31 cellular contexts compared by ENCODE assay signal in the genomic region with DNA sequence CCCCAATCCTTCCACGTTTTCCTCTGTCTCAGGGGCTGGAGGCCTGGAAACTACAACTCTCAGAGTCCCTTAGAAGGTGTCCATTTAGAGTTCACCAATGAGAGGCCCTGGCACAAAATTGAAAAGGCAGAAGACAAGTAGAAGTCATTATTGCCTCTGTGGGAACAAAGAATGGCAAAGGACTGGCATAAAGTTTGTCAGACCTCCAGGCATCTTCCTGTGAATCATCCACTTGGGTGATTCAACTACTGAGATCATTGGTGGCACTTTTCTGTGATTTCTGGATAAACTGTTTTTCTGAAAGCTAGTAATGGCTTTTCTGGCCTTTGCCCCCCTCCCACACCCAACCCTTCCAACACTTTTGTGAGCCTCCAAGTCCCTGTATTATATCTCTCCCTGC. TPM values are rescaled to one million over a fixed set of nuclear protein-coding genes. Genes with fewer than 3 reads are reported as not detected.
DNase-seq lines count a peak whose midpoint lies in the region; ATAC-seq and TF ChIP-seq lines count a peak whose summit lies in the region.
"Had no signal": no experiment of that assay in that cellular context is flagged by ENCODE, and none has a peak within 500 bp of the region (broad histone marks: within the 10 kb centered on the region; RNA-seq: fewer than 3 reads in every experiment).

No MANE protein-coding gene starts in this region.

- H3K9me3 Mint-ChIP-seq in activated naive CD4-positive, alpha-beta T cell treated with anti-CD3 and anti-CD28 coated beads for 36 hours, result no peaks in the 10 kb centered on the region
- H3K9me3 Mint-ChIP-seq in HFFc6, result no peaks in the 10 kb centered on the region
- H3K9me3 Mint-ChIP-seq in activated T-helper 17 cell treated with anti-CD3 and anti-CD28 coated beads, Interleukin-2, amount 50 U/mL, for 72 hours, result no peaks in the 10 kb centered on the region
- H3K9me3 Mint-ChIP-seq: activated B cell treated with CpG ODN at 0.5 μM for 24 hours; activated naive CD4-positive, alpha-beta T cell treated with anti-CD3 and anti-CD28 coated beads, Interleukin-2, amount 50 U/mL, for 24 hours; activated T-cell treated with anti-CD3 and anti-CD28 coated beads, Interleukin-2, amount 50 U/mL, for 4 hours; central memory CD8-positive, alpha-beta T cell; mesothelial cell of epicardium; stimulated activated memory B cell treated with anti-CD40 and anti-IgM and Interleukin-4, amounts not matched to agents 10 μg/mL and 1 μg/mL and 100 μg/mL, for 72 hours had no signal

- peak; percentile 78 for ATAC-seq in activated T-helper 17 cell treated with anti-CD3 and anti-CD28 coated beads, Interleukin-2, amount 50 U/mL, for 72 hours (replicated peaks)
- ATAC-seq in HG03354 (IDR thresholded peaks at IDR 0.05; ENCODE audit: poor library complexity, severe bottlenecking, unreplicated experiment) (no peak), HG03378 (IDR thresholded peaks at IDR 0.05; ENCODE audit: unreplicated experiment) (no peak)
- ATAC-seq: HCT116; heart right ventricle; left lobe of liver; naive thymus-derived CD4-positive, alpha-beta T cell; stimulated activated memory B cell treated with anti-CD40 and anti-IgM and Interleukin-4, amounts not matched to agents 10 μg/mL and 1 μg/mL and 100 μg/mL, for 72 hours had no signal

- TF ChIP-seq CTCF in HFFc6 (IDR thresholded peaks at IDR 0.05), result no peak

- H3K27ac Mint-ChIP-seq in activated naive CD4-positive, alpha-beta T cell treated with anti-CD3 and anti-CD28 coated beads for 36 hours, result no peak overlapping the region
- H3K27ac Mint-ChIP-seq in HFFc6, result no peak overlapping the region
- peak overlapping the region; percentile 23 for H3K27ac Mint-ChIP-seq in activated T-helper 17 cell treated with anti-CD3 and anti-CD28 coated beads, Interleukin-2, amount 50 U/mL, for 72 hours
- H3K27ac Mint-ChIP-seq: activated B cell treated with CpG ODN at 0.5 μM for 24 hours; activated naive CD4-positive, alpha-beta T cell treated with anti-CD3 and anti-CD28 coated beads, Interleukin-2, amount 50 U/mL, for 24 hours; mesothelial cell of epicardium; naive thymus-derived CD4-positive, alpha-beta T cell; stimulated activated memory B cell treated with anti-CD40 and anti-IgM and Interleukin-4, amounts not matched to agents 10 μg/mL and 1 μg/mL and 100 μg/mL, for 72 hours had no signal

- peaks cover 2% of the 10 kb centered on the region for H3K27me3 Mint-ChIP-seq in activated naive CD4-positive, alpha-beta T cell treated with anti-CD3 and anti-CD28 coated beads for 36 hours (ENCODE audit: low read depth)
- H3K27me3 Mint-ChIP-seq in HFFc6 (ENCODE audit: insufficient read depth), result no peaks in the 10 kb centered on the region; the same call in 1 of the 2 replicates
- peaks cover 12% of the 10 kb centered on the region for H3K27me3 Mint-ChIP-seq in activated T-helper 17 cell treated with anti-CD3 and anti-CD28 coated beads, Interleukin-2, amount 50 U/mL, for 72 hours
- H3K27me3 Mint-ChIP-seq: activated B cell treated with CpG ODN at 0.5 μM for 24 hours; central memory CD8-positive, alpha-beta T cell; stimulated activated memory B cell treated with anti-CD40 and anti-IgM and Interleukin-4, amounts not matched to agents 10 μg/mL and 1 μg/mL and 100 μg/mL, for 72 hours had no signal

- peak; percentile 12 for DNase-seq in activated naive CD4-positive, alpha-beta T cell treated with anti-CD3 and anti-CD28 coated beads for 36 hours
- DNase-seq in activated naive CD4-positive, alpha-beta T cell treated with Interleukin-2 at 50 U/mL for 16 hours, result no peak
- DNase-seq in HFFc6, result peak; percentile 13
- peak; percentile 66 for DNase-seq in renal cortical epithelial cell (ENCODE audit: low read depth)
- DNase-seq in activated CD8-positive, alpha-beta memory T cell treated with anti-CD3 and anti-CD28 coated beads, Interleukin-2, amount 50 U/mL, for 48 hours, result no peak
- DNase-seq: ACHN; activated B cell treated with CpG ODN at 0.5 μM for 24 hours; activated CD8-positive, alpha-beta memory T cell treated with anti-CD3 and anti-CD28 coated beads for 24 hours; activated T-cell treated with anti-CD3 and anti-CD28 coated beads, Interleukin-2, amount 50 U/mL, for 4 hours; heart right ventricle; naive thymus-derived CD4-positive, alpha-beta T cell; NCI-H1436; NCI-H446; occipital lobe; OCI-M1; SHP77 treated with DMSO at 0.1 percent for 48 hours had no signal

- intact Hi-C loops in activated naive CD4-positive, alpha-beta T cell treated with anti-CD3 and anti-CD28 coated beads for 36 hours (cut with micrococcal nuclease), result no loop called here

- no peak overlapping the region for H3K4me3 Mint-ChIP-seq in activated naive CD4-positive, alpha-beta T cell treated with anti-CD3 and anti-CD28 coated beads for 36 hours
- no peak overlapping the region for H3K4me3 Mint-ChIP-seq in HFFc6
- H3K4me3 Mint-ChIP-seq in activated T-helper 17 cell treated with anti-CD3 and anti-CD28 coated beads, Interleukin-2, amount 50 U/mL, for 72 hours, result no peak overlapping the region
- H3K4me3 Mint-ChIP-seq: activated B cell treated with CpG ODN at 0.5 μM for 24 hours; activated naive CD4-positive, alpha-beta T cell treated with anti-CD3 and anti-CD28 coated beads, Interleukin-2, amount 50 U/mL, for 24 hours; activated T-cell treated with anti-CD3 and anti-CD28 coated beads, Interleukin-2, amount 50 U/mL, for 4 hours; central memory CD8-positive, alpha-beta T cell; mesothelial cell of epicardium; naive thymus-derived CD4-positive, alpha-beta T cell; stimulated activated memory B cell treated with anti-CD40 and anti-IgM and Interleukin-4, amounts not matched to agents 10 μg/mL and 1 μg/mL and 100 μg/mL, for 72 hours had no signal

- CTCF ChIA-PET in activated naive CD4-positive, alpha-beta T cell treated with anti-CD3 and anti-CD28 coated beads for 36 hours (lab: Charles Lee), result interaction anchor here (1.1 kb wide), 1 partner anchor 10 kb away, joined by 3 read pairs; no protein-coding TSS in a partner anchor

- H3K4me1 Mint-ChIP-seq in activated naive CD4-positive, alpha-beta T cell treated with anti-CD3 and anti-CD28 coated beads for 36 hours (ENCODE audit: low read depth), result no peaks in the 10 kb centered on the region
- H3K4me1 Mint-ChIP-seq in HFFc6 (ENCODE audit: low read depth), result no peaks in the 10 kb centered on the region; the same call in 1 of the 2 replicates
- H3K4me1 Mint-ChIP-seq in activated T-helper 17 cell treated with anti-CD3 and anti-CD28 coated beads, Interleukin-2, amount 50 U/mL, for 72 hours, result peaks cover 10% of the 10 kb centered on the region
- H3K4me1 Mint-ChIP-seq: activated naive CD4-positive, alpha-beta T cell treated with anti-CD3 and anti-CD28 coated beads, Interleukin-2, amount 50 U/mL, for 24 hours; mesothelial cell of epicardium; naive thymus-derived CD4-positive, alpha-beta T cell had no signal

- no peaks in the 10 kb centered on the region for H3K36me3 Mint-ChIP-seq in activated naive CD4-positive, alpha-beta T cell treated with anti-CD3 and anti-CD28 coated beads for 36 hours (ENCODE audit: low read depth)
- H3K36me3 Mint-ChIP-seq in HFFc6 (ENCODE audit: low read depth), result no peaks in the 10 kb centered on the region
- H3K36me3 Mint-ChIP-seq in activated T-helper 17 cell treated with anti-CD3 and anti-CD28 coated beads, Interleukin-2, amount 50 U/mL, for 72 hours (ENCODE audit: low read depth), result no peaks in the 10 kb centered on the region
- H3K36me3 Mint-ChIP-seq: activated naive CD4-positive, alpha-beta T cell treated with anti-CD3 and anti-CD28 coated beads, Interleukin-2, amount 50 U/mL, for 24 hours; mesothelial cell of epicardium; naive thymus-derived CD4-positive, alpha-beta T cell; stimulated activated memory B cell treated with anti-CD40 and anti-IgM and Interleukin-4, amounts not matched to agents 10 μg/mL and 1 μg/mL and 100 μg/mL, for 72 hours had no signal

RNA-seq across cellular contexts. Expression of a gene that starts 42.6 kb away (rescaled TPM):
- not detected for total RNA-seq in activated naive CD4-positive, alpha-beta T cell treated with anti-CD3 and anti-CD28 coated beads for 36 hours
- not detected for total RNA-seq in HFFc6 (2021; fragmentation: NEBNext Ultra II Directional; extraction: Animal tissue kit (Norgen Biotek cat#: 25700))
- not detected for total RNA-seq in activated T-helper 17 cell treated with anti-CD3 and anti-CD28 coated beads, Interleukin-2, amount 50 U/mL, for 72 hours
- total RNA-seq in renal cortical epithelial cell, result not detected in 2 replicates
- total RNA-seq: ascending aorta, dermis microvascular lymphatic vessel endothelial cell, endothelial cell of umbilical vein, fibroblast of villous mesenchyme, left lobe of liver, pulmonary artery endothelial cell, thoracic aorta had no signal

RNA-seq across cellular contexts. Expression of a gene that starts 48.7 kb away (rescaled TPM):
- not detected for total RNA-seq in activated naive CD4-positive, alpha-beta T cell treated with anti-CD3 and anti-CD28 coated beads for 36 hours
- not detected for total RNA-seq in HFFc6 (2021; fragmentation: NEBNext Ultra II Directional; extraction: Animal tissue kit (Norgen Biotek cat#: 25700))
- total RNA-seq in activated T-helper 17 cell treated with anti-CD3 and anti-CD28 coated beads, Interleukin-2, amount 50 U/mL, for 72 hours, result not detected
- not detected in 2 replicates for total RNA-seq in renal cortical epithelial cell
- total RNA-seq: activated B cell treated with CpG ODN at 0.5 μM for 24 hours; activated T-cell treated with anti-CD3 and anti-CD28 coated beads, Interleukin-2, amount 50 U/mL, for 4 hours; ascending aorta; endothelial cell of umbilical vein; fibroblast of villous mesenchyme; mesothelial cell of epicardium; naive thymus-derived CD4-positive, alpha-beta T cell; occipital lobe; pulmonary artery endothelial cell; thoracic aorta had no signal

Comparison
In these comparisons a context has a peak if more than half of its experiments do, and no peak if none do; other contexts are left out.
1. DNase-seq: peak in activated naive CD4-positive, alpha-beta T cell treated with anti-CD3 and anti-CD28 coated beads for 36 hours (single experiment), HFFc6 (single experiment) and renal cortical epithelial cell (single experiment); none in activated naive CD4-positive, alpha-beta T cell treated with Interleukin-2 at 50 U/mL for 16 hours (single experiment) and activated CD8-positive, alpha-beta memory T cell treated with anti-CD3 and anti-CD28 coated beads, Interleukin-2, amount 50 U/mL, for 48 hours (single experiment).